ENCODE assay signal across 24 cellular contexts in the genomic region with DNA sequence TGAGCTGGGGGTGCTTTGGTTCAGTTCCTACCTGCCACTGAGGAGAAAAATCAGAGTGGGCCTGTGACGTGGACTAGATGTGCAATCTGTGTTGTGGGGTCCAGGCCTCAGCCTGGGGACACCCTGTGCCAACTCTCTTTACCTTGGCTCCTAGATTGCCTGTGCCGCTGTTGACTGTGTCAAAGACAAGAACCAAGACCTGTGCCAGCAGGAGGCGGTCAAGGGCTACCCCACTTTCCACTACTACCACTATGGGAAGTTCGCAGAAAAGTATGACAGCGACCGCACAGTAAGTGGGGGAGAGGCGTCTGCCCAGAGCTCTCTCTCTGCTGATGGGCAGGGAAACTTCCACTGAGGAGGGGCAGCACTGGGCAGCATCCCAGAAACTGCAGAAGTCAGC. TPM values are rescaled to one million over a fixed set of nuclear protein-coding genes. Genes with fewer than 3 reads are reported as not detected.
DNase-seq lines count a peak whose midpoint lies in the region; ATAC-seq, FAIRE-seq and TF ChIP-seq lines count a peak whose summit lies in the region.
"Had no signal": no experiment of that assay in that cellular context is flagged by ENCODE, and none has a peak within 500 bp of the region (broad histone marks: within the 10 kb centered on the region; RNA-seq: fewer than 3 reads in every experiment).

No MANE protein-coding gene starts in this region.

- H4K20me1 ChIP-seq in OCI-LY7 (ENCODE audit: insufficient read depth, low read length) = no peaks in the 10 kb centered on the region
- H4K20me1 ChIP-seq in H1 (replicated peaks in 1 of 2; ENCODE audit: control insufficient read depth in 1 of 2, insufficient read depth in 2 of 2, low read length in 2 of 2) = no peaks in the 10 kb centered on the region

- no peak overlapping the region for H4K5ac ChIP-seq in H1 (ENCODE audit: insufficient read length, low read depth, low read length)

- H3K4me2 ChIP-seq in OCI-LY7 (ENCODE audit: low read length) = no peak overlapping the region
- no peak overlapping the region for H3K4me2 ChIP-seq in H1 (ENCODE audit: insufficient read depth in 1 of 2, low read depth in 2 of 2, low read length in 2 of 2)

- no peaks in the 10 kb centered on the region for H3K27me3 Mint-ChIP-seq in activated CD8-positive, alpha-beta memory T cell treated with anti-CD3 and anti-CD28 coated beads, Interleukin-2, amount 10 ng/mL, durations not matched to agents 7 days and 5 days
- H3K27me3 Mint-ChIP-seq: T-helper 17 cell had no signal

- no peaks in the 10 kb centered on the region for H3K9me3 ChIP-seq in OCI-LY7 (ENCODE audit: low read length)
- no peaks in the 10 kb centered on the region for H3K9me3 ChIP-seq in H1 (ENCODE audit: insufficient read depth in 2 of 2, low read depth in 1 of 2, low read length in 1 of 2)
- H3K9me3 ChIP-seq: upper lobe of left lung had no signal

- FAIRE-seq in H1 (lab: Jason Lieb, UNC) = no peak
- FAIRE-seq: A204.1 had no signal

- H3K56ac ChIP-seq in H1 (replicated peaks; ENCODE audit: insufficient read length, low read depth, low read length) = no peak overlapping the region

- intact Hi-C loops in OCI-LY7 (cut with micrococcal nuclease; ENCODE audit: unreplicated experiment) = no loop called here

- H3K23me2 ChIP-seq in H1 (ENCODE audit: low read depth, low read length) = no peaks in the 10 kb centered on the region

- no peaks in the 10 kb centered on the region for H3K27me3 ChIP-seq in H1 (replicated peaks in 1 of 4; ENCODE audit: control insufficient read depth in 3 of 4, extremely low read depth in 1 of 4, insufficient read depth in 3 of 4, low read length in 3 of 4)
- H3K27me3 ChIP-seq: upper lobe of left lung had no signal

- no peak overlapping the region for H4K91ac ChIP-seq in H1 (replicated peaks; ENCODE audit: insufficient read length, low read length)

- no peaks in the 10 kb centered on the region for H3K9me3 Mint-ChIP-seq in activated CD8-positive, alpha-beta memory T cell treated with anti-CD3 and anti-CD28 coated beads, Interleukin-2, amount 10 ng/mL, durations not matched to agents 7 days and 5 days (ENCODE audit: low read depth)

- no peak for TF ChIP-seq POLR2A in H1 (IDR thresholded peaks at IDR 0.05; ENCODE audit: control extremely low read depth in 1 of 2, low read depth in 2 of 2, low read length in 2 of 2)

- peaks cover 6% of the 10 kb centered on the region for H3K36me3 Mint-ChIP-seq in activated CD8-positive, alpha-beta memory T cell treated with anti-CD3 and anti-CD28 coated beads, Interleukin-2, amount 10 ng/mL, durations not matched to agents 7 days and 5 days

- ATAC-seq in activated CD8-positive, alpha-beta memory T cell treated with anti-CD3 and anti-CD28 coated beads, Interleukin-2, amount 10 ng/mL, durations not matched to agents 7 days and 5 days = no peak
- ATAC-seq in GM18861 (IDR thresholded peaks at IDR 0.05; ENCODE audit: unreplicated experiment) = no peak
- ATAC-seq: esophagus mucosa, right cardiac atrium, T-helper 17 cell had no signal

- 83% methylated on average over 7 of the region's 7 CpGs; no CpG with 5 or more reads in 1 of the 2 experiments for WGBS in H1 (ENCODE audit: extremely low coverage in 1 of 2, insufficient coverage in 1 of 2, insufficient read length in 1 of 2, insufficient replicate concordance in 2 of 2, low coverage in 1 of 2, low lambda C conversion rate in 2 of 2, missing lambda C conversion rate in 1 of 2), 2 experiments

- TF ChIP-seq EP300 in H1 (IDR thresholded peaks at IDR 0.05; ENCODE audit: borderline replicate concordance in 1 of 2, low read depth in 2 of 2, low read length in 2 of 2) = no peak

- H2BK20ac ChIP-seq in H1 (ENCODE audit: low read length) = no peak overlapping the region

- no peak overlapping the region for H3K23ac ChIP-seq in H1 (ENCODE audit: insufficient read length)

- TF ChIP-seq CTCF in OCI-LY7 (conservative IDR thresholded peaks at IDR 0.05; ENCODE audit: low read length) = 0 out of 2 replicates have a peak, but pooled peaks have one; percentile 21
- peak; percentile 62 to 67 (median 64) for TF ChIP-seq CTCF in H1 (IDR thresholded peaks at IDR 0.05; ENCODE audit: control extremely low read depth in 1 of 3, insufficient read depth in 1 of 3, low read depth in 1 of 3, low read length in 3 of 3)

- H3K79me1 ChIP-seq in H1 (ENCODE audit: low read depth, low read length) = no peaks in the 10 kb centered on the region

- H2AFZ ChIP-seq in OCI-LY7 (ENCODE audit: low read length) (no peak overlapping the region), H1 (ENCODE audit: low read length) (no peak overlapping the region)

- CTCF ChIA-PET in activated CD8-positive, alpha-beta memory T cell treated with anti-CD3 and anti-CD28 coated beads, Interleukin-2, amount 10 ng/mL, durations not matched to agents 7 days and 5 days (lab: Charles Lee) = no interaction called here
- CTCF ChIA-PET in OCI-LY7 (lab: Charles Lee; ENCODE audit: unreplicated experiment) (interaction anchor here (0.5 to 0.6 kb wide), 2 partner anchors 135 to 1902 kb away, joined by 3 read pairs; no protein-coding TSS in a partner anchor), H1 (lab: Charles Lee; ENCODE audit: partially characterized antibody) (interaction anchor here (0.6 to 5.5 kb wide), 18 partner anchors 10 to 214 kb away, joined by 3 to 27 read pairs (median 4); no protein-coding TSS in a partner anchor), HEK293T (lab: Yijun Ruan, JAX) (no interaction called here)

- H3K79me2 ChIP-seq in OCI-LY7 (ENCODE audit: insufficient read depth, low read depth, low read length) (no peaks in the 10 kb centered on the region), H1 (ENCODE audit: control insufficient read depth in 1 of 2, insufficient read depth in 2 of 2, low read length in 2 of 2) (no peaks in the 10 kb centered on the region)

- no TSS peak for BruUV-seq in OCI-LY7 (replicated peaks; lab: Mats Ljungman, UMichigan)

- H3K36me3 ChIP-seq in OCI-LY7 (ENCODE audit: insufficient read depth, low read length) = peaks cover 13% of the 10 kb centered on the region
- peaks cover 0 to 20% (median 11%) of the 10 kb centered on the region in 4 experiments; a peak in 6 of 8 replicates for H3K36me3 ChIP-seq in H1 (ENCODE audit: control insufficient read depth in 2 of 4, insufficient read depth in 4 of 4, low read length in 3 of 4)

- H2BK5ac ChIP-seq in H1 (ENCODE audit: low read depth, low read length) = no peak overlapping the region

- no peaks in the 10 kb centered on the region for H3K4me1 Mint-ChIP-seq in activated CD8-positive, alpha-beta memory T cell treated with anti-CD3 and anti-CD28 coated beads, Interleukin-2, amount 10 ng/mL, durations not matched to agents 7 days and 5 days

- DNase-seq in activated CD8-positive, alpha-beta memory T cell treated with anti-CD3 and anti-CD28 coated beads for 24 hours = peak; percentile 37
- DNase-seq in activated CD8-positive, alpha-beta memory T cell treated with anti-CD3 and anti-CD28 coated beads, Interleukin-2, amount 10 ng/mL, durations not matched to agents 7 days and 5 days = no peak
- no peak for DNase-seq in OCI-LY7 (ENCODE audit: low spot score)
- DNase-seq in H1 (ENCODE audit: low read depth in 1 of 2, low spot score in 2 of 2) = peak in 1 of 2 experiments; percentile 73
- no peak for DNase-seq in HEK293T (ENCODE audit: extremely low spot score)
- no peak for DNase-seq in NCI-H1436 (lab: John Stamatoyannopoulos, UW)
- DNase-seq in cerebellum (ENCODE audit: low spot score) = no peak
- DNase-seq: activated gamma-delta T cell treated with Interleukin-2 at 50 U/mL for 16 hours, amygdala, caudate nucleus, DMS153, GF-D8, HCEC 1CT, NCI-H187, NCI-H748 treated with DMSO at 0.1 percent for 48 hours, OCI-M1, right cardiac atrium, SHP77 treated with DMSO at 0.1 percent for 48 hours, T-helper 17 cell had no signal

- no peak overlapping the region for H3K4ac ChIP-seq in H1 (replicated peaks; ENCODE audit: insufficient read length, low read depth, low read length)

- H2BK120ac ChIP-seq in H1 (replicated peaks; ENCODE audit: low read depth, low read length) = no peak overlapping the region

- H3K4me3 ChIP-seq in OCI-LY7 (ENCODE audit: low read depth, low read length, poor library complexity, severe bottlenecking) (no peak overlapping the region), H1 (ENCODE audit: extremely low read depth in 1 of 4, insufficient read depth in 2 of 4, low read depth in 3 of 4, low read length in 4 of 4) (no peak overlapping the region)
- H3K4me3 ChIP-seq: upper lobe of left lung had no signal

- H3K4me1 ChIP-seq in OCI-LY7 (ENCODE audit: insufficient read depth, low read length, poor library complexity, severe bottlenecking) = no peaks in the 10 kb centered on the region
- H3K4me1 ChIP-seq in H1 (replicated peaks in 1 of 4; ENCODE audit: control insufficient read depth in 3 of 4, insufficient read depth in 4 of 4, low read length in 3 of 4) = no peaks in the 10 kb centered on the region

- no peak overlapping the region for H3K14ac ChIP-seq in H1 (ENCODE audit: insufficient read length)

- H3K27ac ChIP-seq in OCI-LY7 (ENCODE audit: low read depth, low read length, poor library complexity, severe bottlenecking) (no peak overlapping the region), H1 (ENCODE audit: low read depth, low read length) (no peak overlapping the region)
- H3K27ac ChIP-seq: C4-2B, upper lobe of left lung had no signal

- POLR2A ChIA-PET in OCI-LY7 (lab: Charles Lee) (no interaction called here), H1 (lab: Charles Lee; ENCODE audit: partially characterized antibody) (no interaction called here), HEK293T (lab: Yijun Ruan, JAX) (interaction anchor here (2.3 kb wide), 1 partner anchor 41 kb away, joined by 6 read pairs; a partner anchor contains a TSS)

- no peaks in the 10 kb centered on the region for H3K9me2 ChIP-seq in OCI-LY7 (ENCODE audit: insufficient read depth, low read length)

- H2AK5ac ChIP-seq in H1 (ENCODE audit: low read depth, low read length) = no peak overlapping the region

- H4K8ac ChIP-seq in H1 (ENCODE audit: extremely low read depth, insufficient read depth, low read length) = peak overlapping the region; percentile 28; the same call in 1 of the 2 replicates

- H2BK12ac ChIP-seq in H1 (ENCODE audit: low read depth, low read length) = no peak overlapping the region

- no peak overlapping the region for H3K18ac ChIP-seq in H1 (ENCODE audit: extremely low read depth, low read length)

- H3K4me3 Mint-ChIP-seq in activated CD8-positive, alpha-beta memory T cell treated with anti-CD3 and anti-CD28 coated beads, Interleukin-2, amount 10 ng/mL, durations not matched to agents 7 days and 5 days = no peak overlapping the region
- H3K4me3 Mint-ChIP-seq: T-helper 17 cell had no signal

- H2BK15ac ChIP-seq in H1 (ENCODE audit: low read length) = no peak overlapping the region

- no peak overlapping the region for H3K9ac ChIP-seq in H1 (replicated peaks in 1 of 4; ENCODE audit: extremely low read depth in 1 of 4, low read depth in 3 of 4, low read length in 3 of 4)

- peak; percentile 60 to 67 for TF ChIP-seq RAD21 in H1 (IDR thresholded peaks at IDR 0.05 in 1 of 2, conservative IDR thresholded peaks at IDR 0.05 in 1 of 2; ENCODE audit: low read depth in 2 of 2, low read length in 2 of 2)

- no peak overlapping the region for H3K27ac Mint-ChIP-seq in activated CD8-positive, alpha-beta memory T cell treated with anti-CD3 and anti-CD28 coated beads, Interleukin-2, amount 10 ng/mL, durations not matched to agents 7 days and 5 days
- H3K27ac Mint-ChIP-seq: T-helper 17 cell had no signal

RNA-seq across cellular contexts. Expression of a gene that starts 40.6 kb away (rescaled TPM):
- total RNA-seq in activated CD8-positive, alpha-beta memory T cell treated with anti-CD3 and anti-CD28 coated beads, Interleukin-2, amount 10 ng/mL, durations not matched to agents 7 days and 5 days = 10 to 100 TPM; 14.5 to 15.2 TPM
- total RNA-seq in OCI-LY7 (2014; rRNA removed; shearing (Covaris generic)) = 24.5 and 26.4 TPM in 2 replicates
- total RNA-seq in OCI-LY7 (2022) (22.0 and 26.8 TPM in 2 replicates), cerebellum (45.0 TPM)
- 10.4 and 10.6 TPM in 2 replicates for total RNA-seq in H1 (2021; fragmentation: NEBNext Ultra II Directional; extraction: Animal tissue kit (Norgen Biotek cat#: 25700))
- 10.4 and 17.1 TPM in 2 replicates for polyA plus RNA-seq in H1 (2011; rRNA removed)
- 13.4 TPM for polyA plus RNA-seq in H1 (2011; cell fraction: cytosol; rRNA removed)
- polyA plus RNA-seq in H1 (2011; cell fraction: nucleus; rRNA removed) = 6.4 TPM
- 9.3 to 10.9 TPM (median 10.4 TPM) in 4 replicates for polyA plus RNA-seq in H1 (2012, experiment 1 of 2)
- 1.6 TPM for polyA plus RNA-seq in H1 (2012, experiment 2 of 2)
- polyA plus RNA-seq in H1 (2013, experiment 1 of 2) = 9.0 TPM
- polyA plus RNA-seq in H1 (2013, experiment 2 of 2) = 9.7 TPM
- 10.4 and 22.8 TPM in 2 replicates for polyA minus RNA-seq in H1 (2011; rRNA and poly(A)+ RNA removed)
- polyA minus RNA-seq in H1 (2011; cell fraction: cytosol; rRNA and poly(A)+ RNA removed) = 10.9 TPM
- polyA minus RNA-seq in H1 (2011; cell fraction: nucleus; rRNA and poly(A)+ RNA removed) = 15.8 TPM

Comparison
In these comparisons a context has a peak if more than half of its experiments do, and no peak if none do; other contexts are left out.
1. CTCF ChIA-PET loops: an anchor here in OCI-LY7 (0.5 to 0.6 kb wide) and H1 (0.6 to 5.5 kb wide); none called in activated CD8-positive, alpha-beta memory T cell treated with anti-CD3 and anti-CD28 coated beads, Interleukin-2, amount 10 ng/mL, durations not matched to agents 7 days and 5 days and HEK293T.